In genomic region chr14:63770187-63770807, GRCh38 we compare ENCODE assay signal across 8 cellular contexts. TPM values are rescaled to one million over a fixed set of nuclear protein-coding genes. Genes with fewer than 3 reads are reported as not detected.
DNase-seq lines count a peak whose midpoint lies in the region; ATAC-seq and TF ChIP-seq lines count a peak whose summit lies in the region.

No MANE protein-coding gene starts in this region.

- no peak overlapping the region for H2AFZ ChIP-seq in hepatocyte

- no peaks in the 10 kb centered on the region for H3K9me2 ChIP-seq in hepatocyte (replicated peaks; ENCODE audit: insufficient read depth)

- H3K4me1 ChIP-seq in SJCRH30 = no peaks in the 10 kb centered on the region
- no peaks in the 10 kb centered on the region for H3K4me1 ChIP-seq in adrenal gland (replicated peaks in 1 of 2)
- no peaks in the 10 kb centered on the region for H3K4me1 ChIP-seq in hepatocyte (ENCODE audit: insufficient read depth)

- intact Hi-C loops in adrenal gland (cut with DNase I) = no loop called here

- no peaks in the 10 kb centered on the region for H4K20me1 ChIP-seq in hepatocyte (ENCODE audit: insufficient read depth, poor library complexity, severe bottlenecking)

- DNase-seq in NCI-H2081 (lab: John Stamatoyannopoulos, UW) (peak; percentile 12 to 15), NCI-H2081 treated with DMSO at 0.1 percent for 48 hours (lab: John Stamatoyannopoulos, UW) (no peak), SJCRH30 (peak; percentile 32 to 60), adrenal gland (peak; percentile 51 to 82 (median 59)), hepatocyte (ENCODE audit: low spot score) (peak; percentile 63), COR-L47 (lab: John Stamatoyannopoulos, UW) (no peak)
- DNase-seq in stimulated activated CD4-positive, alpha-beta T cell treated with anti-CD3 and anti-CD28 coated beads, Interleukin-4, amount 100 ng/mL, for 24 hours = peak; percentile 58

- H3K36me3 ChIP-seq in SJCRH30 = no peaks in the 10 kb centered on the region
- no peaks in the 10 kb centered on the region for H3K36me3 ChIP-seq in adrenal gland (replicated peaks in 1 of 2)
- no peaks in the 10 kb centered on the region for H3K36me3 ChIP-seq in hepatocyte (replicated peaks; ENCODE audit: insufficient read depth, low read depth)

- ATAC-seq in HG03066 (IDR thresholded peaks at IDR 0.05; ENCODE audit: low read depth, unreplicated experiment) = peak; percentile 59

- H3K4me2 ChIP-seq in hepatocyte = no peak overlapping the region

- no peaks in the 10 kb centered on the region for H3K79me2 ChIP-seq in hepatocyte

- H3K4me3 ChIP-seq in SJCRH30 = no peak overlapping the region
- H3K4me3 ChIP-seq in adrenal gland = no peak overlapping the region
- H3K4me3 ChIP-seq in hepatocyte = no peak overlapping the region

- no peaks in the 10 kb centered on the region for H3K9me3 ChIP-seq in SJCRH30 (replicated peaks)
- no peaks in the 10 kb centered on the region for H3K9me3 ChIP-seq in adrenal gland (replicated peaks in 1 of 3)
- H3K9me3 ChIP-seq in hepatocyte (ENCODE audit: low read depth) = no peaks in the 10 kb centered on the region

- 50 to 53% (median 52%) methylated on average over 3 of the region's 3 CpGs for WGBS in adrenal gland, 4 donors
- WGBS in hepatocyte (ENCODE audit: low lambda C conversion rate, missing lambda C conversion rate) = 58% methylated on average over 3 of the region's 3 CpGs

- H3K27me3 ChIP-seq in SJCRH30 = no peaks in the 10 kb centered on the region
- H3K27me3 ChIP-seq in adrenal gland = no peaks in the 10 kb centered on the region
- H3K27me3 ChIP-seq in hepatocyte = no peaks in the 10 kb centered on the region

- TF ChIP-seq CTCF in adrenal gland (IDR thresholded peaks at IDR 0.05) (peak; percentile 57 to 73 (median 64)), hepatocyte (IDR thresholded peaks at IDR 0.05; ENCODE audit: poor library complexity) (peak; percentile 68)

- H3K27ac ChIP-seq in SJCRH30 (no peak overlapping the region), adrenal gland (no peak overlapping the region), hepatocyte (no peak overlapping the region)

- no peak for TF ChIP-seq POLR2A in adrenal gland (IDR thresholded peaks at IDR 0.05)

RNA-seq across cellular contexts. Expression of gene SGPP1, which starts 42.4 kb away (rescaled TPM):
- total RNA-seq in SJCRH30 (2014; rRNA removed; shearing (Covaris generic)) = 18.9 and 22.5 TPM in 2 replicates
- total RNA-seq in adrenal gland (10 to 100 TPM; 21.5 to 54.3 (median 26.7) TPM), hepatocyte (19.8 and 23.9 TPM in 2 replicates)
- polyA plus RNA-seq in adrenal gland (10 to 100 TPM in 1 of 3 donors, 1 to 10 TPM in 2; 6.3 to 27.8 (median 9.3) TPM), hepatocyte (12.0 and 17.8 TPM in 2 replicates)

Comparison
In these comparisons a context has a peak if more than half of its experiments do, and no peak if none do; other contexts are left out.
1. DNase-seq: peak in NCI-H2081 (2 of 2), SJCRH30 (2 of 2), adrenal gland (7 of 7), hepatocyte (single experiment) and stimulated activated CD4-positive, alpha-beta T cell treated with anti-CD3 and anti-CD28 coated beads, Interleukin-4, amount 100 ng/mL, for 24 hours (single experiment); none in NCI-H2081 treated with DMSO at 0.1 percent for 48 hours (single experiment) and COR-L47 (single experiment).